Comparison of ENCODE assay signal across 14 cellular contexts in genomic region chr12:55762646-55763045, GRCh38. TPM values are rescaled to one million over a fixed set of nuclear protein-coding genes. Genes with fewer than 3 reads are reported as not detected.
DNase-seq lines count a peak whose midpoint lies in the region; ATAC-seq and TF ChIP-seq lines count a peak whose summit lies in the region.
"Had no signal": no experiment of that assay in that cellular context is flagged by ENCODE, and none has a peak within 500 bp of the region (broad histone marks: within the 10 kb centered on the region; RNA-seq: fewer than 3 reads in every experiment).

No MANE protein-coding gene starts in this region.

- peak overlapping the region; percentile 21 for H3K27ac ChIP-seq in cardiac muscle cell
- H3K27ac ChIP-seq: A549 had no signal

- no peaks in the 10 kb centered on the region for H3K27me3 ChIP-seq in cardiac muscle cell

- H3K9me3 ChIP-seq in cardiac muscle cell (ENCODE audit: low read depth) = no peaks in the 10 kb centered on the region
- H3K9me3 ChIP-seq: HAP-1 had no signal

- H3K4me3 ChIP-seq in cardiac muscle cell = no peak overlapping the region
- H3K4me3 ChIP-seq: A549, HAP-1 had no signal

- no peak for ATAC-seq in left cardiac atrium
- ATAC-seq: A549; CD8-positive, alpha-beta T cell; HepG2 had no signal

- DNase-seq in cardiac muscle cell (ENCODE audit: low read depth in 1 of 2, low spot score in 1 of 2) (no peak), left cardiac atrium (no peak), NCI-H69 (lab: John Stamatoyannopoulos, UW) (peak; percentile 28), cerebellar cortex (ENCODE audit: low spot score) (peak; percentile 93), HUDEP-2 (lab: John Stamatoyannopoulos, UW; ENCODE audit: unreplicated experiment in 76 of 76) (no peak), RPMI8226 (no peak)
- DNase-seq: CD8-positive, alpha-beta T cell; COR-L47; DMS153; DND-41; GF-D8 had no signal

- intact Hi-C loops in left cardiac atrium (cut with DNase I) = no loop called here

- H3K4me1 ChIP-seq in cardiac muscle cell (ENCODE audit: low read depth) = peaks cover 8% of the 10 kb centered on the region
- H3K4me1 ChIP-seq: A549, HAP-1 had no signal

- peaks cover 26% of the 10 kb centered on the region for H3K36me3 ChIP-seq in cardiac muscle cell

- TF ChIP-seq CTCF in cardiac muscle cell (IDR thresholded peaks at IDR 0.05; ENCODE audit: low read depth, low read length) = no peak

RNA-seq across cellular contexts. Expression of gene GDF11, which starts 19.7 kb away (rescaled TPM):
- total RNA-seq in cardiac muscle cell (53.1 and 54.2 TPM in 2 replicates), left cardiac atrium (10 to 100 TPM; 12.0 to 14.2 TPM)
- polyA plus RNA-seq in cardiac muscle cell = 13.5 and 14.1 TPM in 2 replicates

RNA-seq across cellular contexts. Expression of gene CD63, which starts 33.8 kb away (rescaled TPM):
- total RNA-seq in cardiac muscle cell = 268 and 584 TPM in 2 replicates
- 694 and 1,103 TPM in 2 replicates for polyA plus RNA-seq in cardiac muscle cell
- 1,000 to 10,000 TPM; 1,288 to 1,875 TPM for total RNA-seq in left cardiac atrium

RNA-seq across cellular contexts. Expression of gene RDH5, which starts 42.5 kb away (rescaled TPM):
- 10.1 and 11.2 TPM in 2 replicates for total RNA-seq in cardiac muscle cell
- 6.6 and 12.6 TPM in 2 replicates for polyA plus RNA-seq in cardiac muscle cell
- total RNA-seq in left cardiac atrium = 10 to 100 TPM; 29.5 to 38.1 TPM

RNA-seq across cellular contexts. Expression of gene BLOC1S1, which starts 46.8 kb away (rescaled TPM):
- 133 and 194 TPM in 2 replicates for total RNA-seq in cardiac muscle cell
- 147 and 159 TPM in 2 replicates for polyA plus RNA-seq in cardiac muscle cell
- 100 to 1,000 TPM; 119 to 123 TPM for total RNA-seq in left cardiac atrium

RNA-seq across cellular contexts. Expression of gene SARNP, which starts 54.9 kb away (rescaled TPM):
- total RNA-seq in cardiac muscle cell (131 and 197 TPM in 2 replicates), left cardiac atrium (10 to 100 TPM; 42.9 to 50.1 TPM)
- 227 and 236 TPM in 2 replicates for polyA plus RNA-seq in cardiac muscle cell

Comparison
In these comparisons a context has a peak if more than half of its experiments do, and no peak if none do; other contexts are left out.
1. DNase-seq: peak in NCI-H69 (single experiment) and cerebellar cortex (single experiment); none in cardiac muscle cell (0 of 2), left cardiac atrium (single experiment), HUDEP-2 (0 of 76) and RPMI8226 (single experiment).